Comparison of ENCODE assay signal across 10 cellular contexts in genomic region chr1:100622037-100622436, GRCh38.
DNase-seq lines count a peak whose midpoint lies in the region; ATAC-seq and TF ChIP-seq lines count a peak whose summit lies in the region.
"Had no signal": no experiment of that assay in that cellular context is flagged by ENCODE, and none has a peak within 500 bp of the region (broad histone marks: within the 10 kb centered on the region; RNA-seq: fewer than 3 reads in every experiment).

No MANE protein-coding gene starts in this region.

- H3K4me1 ChIP-seq in GM23338 (ENCODE audit: insufficient read depth) = no peaks in the 10 kb centered on the region
- peaks cover 0 to 23% (median 0%) of the 10 kb centered on the region in 3 donors for H3K4me1 ChIP-seq in gastroesophageal sphincter
- H3K4me1 ChIP-seq in thyroid gland = no peaks in the 10 kb centered on the region
- peaks cover 0 to 25% (median 8%) of the 10 kb centered on the region in 6 donors for H3K4me1 ChIP-seq in spleen

- H3K4me2 ChIP-seq in GM23338 = no peak overlapping the region

- H3K9me3 ChIP-seq in gastroesophageal sphincter (no peaks in the 10 kb centered on the region), thyroid gland (no peaks in the 10 kb centered on the region), spleen (no peaks in the 10 kb centered on the region)

- H3F3A ChIP-seq in GM23338 (replicated peaks; ENCODE audit: low read depth) = no peaks in the 10 kb centered on the region

- no peaks in the 10 kb centered on the region for H3K36me3 Mint-ChIP-seq in GM23338 (ENCODE audit: low read depth)
- H3K36me3 Mint-ChIP-seq: naive B cell had no signal

- peak; percentile 16 for DNase-seq in GM23338 (ENCODE audit: low spot score)
- DNase-seq in RPMI7951 (ENCODE audit: low read depth) = peak; percentile 98
- peak; percentile 93 for DNase-seq in pulmonary artery endothelial cell (ENCODE audit: low read depth, low spot score)
- DNase-seq in thyroid gland = no peak
- DNase-seq in spleen = no peak
- DNase-seq in cerebellar nuclear complex (lab: John Stamatoyannopoulos, UW) = no peak
- DNase-seq: activated gamma-delta T cell, naive B cell had no signal

- H3K27me3 Mint-ChIP-seq in GM23338 (ENCODE audit: insufficient read depth, low read depth, poor library complexity) = no peaks in the 10 kb centered on the region

- no peaks in the 10 kb centered on the region for H3K9me3 Mint-ChIP-seq in GM23338

- TF ChIP-seq EP300 in gastroesophageal sphincter (IDR thresholded peaks at IDR 0.05) = no peak

- H3K27ac ChIP-seq in GM23338 (ENCODE audit: low read depth) (no peak overlapping the region), gastroesophageal sphincter (peak overlapping the region in 1 of 4 donors; percentile 24), thyroid gland (no peak overlapping the region), spleen (peak overlapping the region in 3 of 8 donors; percentile 26 to 28 (median 27))

- H3K36me3 ChIP-seq in GM23338 (ENCODE audit: insufficient read depth) = no peaks in the 10 kb centered on the region
- no peaks in the 10 kb centered on the region for H3K36me3 ChIP-seq in gastroesophageal sphincter
- H3K36me3 ChIP-seq in thyroid gland = no peaks in the 10 kb centered on the region
- no peaks in the 10 kb centered on the region for H3K36me3 ChIP-seq in spleen

- H3K27ac Mint-ChIP-seq in GM23338 = no peak overlapping the region

- peak overlapping the region; percentile 65; the same call in 1 of the 2 replicates for H2AFZ ChIP-seq in GM23338

- H3K4me1 Mint-ChIP-seq in GM23338 = peaks cover 6% of the 10 kb centered on the region; the same call in 2 of the 3 replicates
- H3K4me1 Mint-ChIP-seq: naive B cell had no signal

- intact Hi-C loops in thyroid gland (cut with DNase I) = no loop called here
- intact Hi-C loops in spleen (cut with DNase I; ENCODE audit: low total_unique reads) = no loop called here

- WGBS in gastroesophageal sphincter (ENCODE audit: low coverage in 1 of 2), 2 donors = 7 to 17% methylated on average over 1 of the region's 1 CpG
- 18 to 29% methylated on average over 1 of the region's 1 CpG for WGBS in thyroid gland, 2 donors
- 32 to 56% (median 41%) methylated on average over 1 of the region's 1 CpG for WGBS in spleen, 5 donors

- no peaks in the 10 kb centered on the region for H4K20me1 ChIP-seq in GM23338 (replicated peaks; ENCODE audit: insufficient read depth)

- no peak for TF ChIP-seq CTCF in GM23338 (conservative IDR thresholded peaks at IDR 0.05; ENCODE audit: low read depth in 2 of 2)
- no peak for TF ChIP-seq CTCF in gastroesophageal sphincter (IDR thresholded peaks at IDR 0.05)
- TF ChIP-seq CTCF in thyroid gland (IDR thresholded peaks at IDR 0.05) = no peak
- no peak for TF ChIP-seq CTCF in spleen (IDR thresholded peaks at IDR 0.05 in 8 of 11, conservative IDR thresholded peaks at IDR 0.05 in 3 of 11)

- no peaks in the 10 kb centered on the region for H3K79me2 ChIP-seq in GM23338 (replicated peaks; ENCODE audit: insufficient read depth)

- H3K4me3 ChIP-seq in GM23338 (no peak overlapping the region), gastroesophageal sphincter (no peak overlapping the region), thyroid gland (replicated peaks in 1 of 3) (no peak overlapping the region), spleen (no peak overlapping the region)

- H3K9me2 ChIP-seq in GM23338 (ENCODE audit: insufficient read depth) = peaks cover 11% of the 10 kb centered on the region

- no peak for TF ChIP-seq POLR2A in gastroesophageal sphincter (IDR thresholded peaks at IDR 0.05)
- TF ChIP-seq POLR2A in thyroid gland (IDR thresholded peaks at IDR 0.05) = no peak
- no peak for TF ChIP-seq POLR2A in spleen (IDR thresholded peaks at IDR 0.05)

- H3K27me3 ChIP-seq in GM23338 (ENCODE audit: insufficient read depth) = no peaks in the 10 kb centered on the region
- no peaks in the 10 kb centered on the region for H3K27me3 ChIP-seq in gastroesophageal sphincter
- no peaks in the 10 kb centered on the region for H3K27me3 ChIP-seq in thyroid gland
- H3K27me3 ChIP-seq in spleen (replicated peaks in 1 of 7) = no peaks in the 10 kb centered on the region

- ATAC-seq in GM23338 = peak; percentile 66
- peak; percentile 63 for ATAC-seq in gastroesophageal sphincter
- no peak for ATAC-seq in GM19328 (IDR thresholded peaks at IDR 0.05; ENCODE audit: unreplicated experiment)

- H3K4me3 Mint-ChIP-seq in GM23338 = no peak overlapping the region
- H3K4me3 Mint-ChIP-seq: naive B cell had no signal

TF ChIP-seq in GM23338, 12 proteins besides CTCF, POLR2A, EP300 and RAD21:
- TF ChIP-seq ZNF114 (CRISPR knock-in tag; IDR thresholded peaks at IDR 0.05) = no peak
- no peak for TF ChIP-seq NANOG (IDR thresholded peaks at IDR 0.05; ENCODE audit: borderline replicate concordance)
- no peak for TF ChIP-seq ZNF331 (CRISPR knock-in tag; IDR thresholded peaks at IDR 0.05; ENCODE audit: low read depth)

Comparison
In these comparisons a context has a peak if more than half of its experiments do, and no peak if none do; other contexts are left out.
1. DNase-seq: peak in GM23338 (single experiment), RPMI7951 (single experiment) and pulmonary artery endothelial cell (single experiment); none in thyroid gland (0 of 2), spleen (single experiment) and cerebellar nuclear complex (0 of 2).